Comparison of ENCODE assay signal across 14 cellular contexts in genomic region chr22:23383491-23384450, GRCh38.
A peak's percentile ranks its signal among the peaks of the same experiment; 100 is the strongest.
DNase-seq lines count a peak whose midpoint lies in the region; ATAC-seq and TF ChIP-seq lines count a peak whose summit lies in the region.
"Had no signal": no experiment of that assay in that cellular context is flagged by ENCODE, and none has a peak within 500 bp of the region (broad histone marks: within the 10 kb centered on the region; RNA-seq: fewer than 3 reads in every experiment).

No MANE protein-coding gene starts in this region.

- no peaks in the 10 kb centered on the region for H3K9me3 Mint-ChIP-seq in T-helper 2 cell treated with Interferon-gamma antibody and Interleukin-4, amounts not matched to agents 5 μg/mL and 100 μg/mL, for 36 hours
- H3K9me3 Mint-ChIP-seq: activated naive CD8-positive, alpha-beta T cell treated with anti-CD3 and anti-CD28 coated beads, Interleukin-2, amount 50 U/mL, for 24 hours; effector memory CD8-positive, alpha-beta T cell; naive thymus-derived CD4-positive, alpha-beta T cell; stimulated activated naive CD8-positive, alpha-beta T cell treated with anti-CD3 and anti-CD28 coated beads, Interleukin-15, amount 100 ng/mL, for 72 hours had no signal

- no peak overlapping the region for H3K27ac Mint-ChIP-seq in T-helper 2 cell treated with Interferon-gamma antibody and Interleukin-4, amounts not matched to agents 5 μg/mL and 100 μg/mL, for 36 hours
- H3K27ac Mint-ChIP-seq: activated naive CD8-positive, alpha-beta T cell treated with anti-CD3 and anti-CD28 coated beads, Interleukin-2, amount 50 U/mL, for 24 hours; naive thymus-derived CD4-positive, alpha-beta T cell had no signal

- DNase-seq in GM13976 (ENCODE audit: low spot score) (peak; percentile 19), NCI-H226 (peak; percentile 82), fibroblast of pulmonary artery (ENCODE audit: low read depth) (peak; percentile 14), pons (ENCODE audit: low spot score) (peak; percentile 19), T-helper 9 cell (no peak)
- DNase-seq in NK-92 treated with Interleukin-12 subunit alpha and Interleukin-12 subunit beta, amount 100 ng/mL, for 24 hours (lab: John Stamatoyannopoulos, UW): no peak
- DNase-seq in T-helper 2 cell treated with Interferon-gamma antibody and Interleukin-4, amounts not matched to agents 5 μg/mL and 100 μg/mL, for 36 hours (ENCODE audit: low spot score): no peak
- DNase-seq: activated naive CD8-positive, alpha-beta T cell treated with anti-CD3 and anti-CD28 coated beads, Interleukin-2, amount 50 U/mL, for 24 hours; DMS53; effector memory CD8-positive, alpha-beta T cell; naive thymus-derived CD4-positive, alpha-beta T cell; NCI-H2171; stimulated activated naive CD8-positive, alpha-beta T cell treated with anti-CD3 and anti-CD28 coated beads, Interleukin-15, amount 100 ng/mL, for 72 hours had no signal

- no peak for ATAC-seq in GM18907 (IDR thresholded peaks at IDR 0.05; ENCODE audit: unreplicated experiment)
- ATAC-seq: activated naive CD8-positive, alpha-beta T cell treated with anti-CD3 and anti-CD28 coated beads, Interleukin-2, amount 50 U/mL, for 24 hours; effector memory CD8-positive, alpha-beta T cell; naive thymus-derived CD4-positive, alpha-beta T cell; stimulated activated naive CD8-positive, alpha-beta T cell treated with anti-CD3 and anti-CD28 coated beads, Interleukin-15, amount 100 ng/mL, for 72 hours had no signal

- no peak overlapping the region for H3K4me3 Mint-ChIP-seq in T-helper 2 cell treated with Interferon-gamma antibody and Interleukin-4, amounts not matched to agents 5 μg/mL and 100 μg/mL, for 36 hours
- H3K4me3 Mint-ChIP-seq: activated naive CD8-positive, alpha-beta T cell treated with anti-CD3 and anti-CD28 coated beads, Interleukin-2, amount 50 U/mL, for 24 hours; effector memory CD8-positive, alpha-beta T cell; naive thymus-derived CD4-positive, alpha-beta T cell; stimulated activated naive CD8-positive, alpha-beta T cell treated with anti-CD3 and anti-CD28 coated beads, Interleukin-15, amount 100 ng/mL, for 72 hours had no signal

- no peaks in the 10 kb centered on the region for H3K27me3 Mint-ChIP-seq in T-helper 2 cell treated with Interferon-gamma antibody and Interleukin-4, amounts not matched to agents 5 μg/mL and 100 μg/mL, for 36 hours (ENCODE audit: low read depth)
- H3K27me3 Mint-ChIP-seq: activated naive CD8-positive, alpha-beta T cell treated with anti-CD3 and anti-CD28 coated beads, Interleukin-2, amount 50 U/mL, for 24 hours; naive thymus-derived CD4-positive, alpha-beta T cell had no signal

- H3K4me1 Mint-ChIP-seq in T-helper 2 cell treated with Interferon-gamma antibody and Interleukin-4, amounts not matched to agents 5 μg/mL and 100 μg/mL, for 36 hours (ENCODE audit: low read depth): no peaks in the 10 kb centered on the region
- H3K4me1 Mint-ChIP-seq: activated naive CD8-positive, alpha-beta T cell treated with anti-CD3 and anti-CD28 coated beads, Interleukin-2, amount 50 U/mL, for 24 hours; naive thymus-derived CD4-positive, alpha-beta T cell; stimulated activated naive CD8-positive, alpha-beta T cell treated with anti-CD3 and anti-CD28 coated beads, Interleukin-15, amount 100 ng/mL, for 72 hours had no signal

- in situ Hi-C loops in GM13976 (cut with MboI; ENCODE audit: low sequenced_read_pairs, unreplicated experiment): no loop called here

- TF ChIP-seq CTCF in GM13976 (IDR thresholded peaks at IDR 0.05; ENCODE audit: borderline replicate concordance, control extremely low read depth, extremely low read depth, insufficient read depth, missing control alignments): no peak
- TF ChIP-seq CTCF in fibroblast of pulmonary artery (IDR thresholded peaks at IDR 0.05; ENCODE audit: low read length, missing control alignments): no peak

- H3K4me3 ChIP-seq in fibroblast of pulmonary artery (replicated peaks; ENCODE audit: low read depth, low read length): no peak overlapping the region

- no peaks in the 10 kb centered on the region for H3K36me3 Mint-ChIP-seq in T-helper 2 cell treated with Interferon-gamma antibody and Interleukin-4, amounts not matched to agents 5 μg/mL and 100 μg/mL, for 36 hours (ENCODE audit: low read depth)
- H3K36me3 Mint-ChIP-seq: naive thymus-derived CD4-positive, alpha-beta T cell had no signal

Comparison
In these comparisons a context has a peak if more than half of its experiments do, and no peak if none do; other contexts are left out.
1. DNase-seq: peak in GM13976 (single experiment), NCI-H226 (single experiment), fibroblast of pulmonary artery (single experiment) and pons (single experiment); none in T-helper 9 cell (single experiment), NK-92 treated with Interleukin-12 subunit alpha and Interleukin-12 subunit beta, amount 100 ng/mL, for 24 hours (single experiment) and T-helper 2 cell treated with Interferon-gamma antibody and Interleukin-4, amounts not matched to agents 5 μg/mL and 100 μg/mL, for 36 hours (single experiment).